18 cellular contexts compared by ENCODE assay signal in the genomic region with DNA sequence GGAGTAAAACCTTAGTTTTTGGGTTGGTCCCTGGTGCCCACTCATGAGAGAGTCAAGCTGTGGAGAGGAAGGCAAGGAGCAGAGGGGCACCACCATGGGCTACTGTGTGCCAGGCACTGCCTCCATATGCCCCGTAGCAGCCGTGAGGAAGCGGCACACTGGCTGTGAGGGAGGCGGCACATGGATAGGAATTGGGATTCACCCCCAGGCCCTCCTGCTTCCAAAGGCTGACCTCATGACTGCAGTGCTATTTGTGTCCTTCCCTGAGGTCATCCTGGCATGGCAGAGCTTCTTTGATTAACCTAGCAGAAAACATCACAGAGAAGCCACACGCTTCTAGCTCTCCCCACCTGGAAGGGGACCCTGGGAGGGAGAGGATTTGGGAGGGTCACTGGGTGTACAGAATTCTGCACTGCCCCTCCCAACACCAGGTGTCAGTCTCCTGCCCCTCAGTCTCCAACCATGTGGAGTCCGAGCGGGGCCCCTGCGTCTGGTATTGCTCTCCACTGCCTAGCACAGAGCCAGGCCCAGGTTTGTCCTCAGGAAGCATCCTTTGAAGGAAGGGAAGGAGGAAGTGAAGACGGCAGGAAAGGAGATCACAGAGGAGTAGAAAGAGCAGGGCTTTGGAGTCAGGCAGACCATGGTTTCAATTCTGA.
DNase-seq lines count a peak whose midpoint lies in the region; ATAC-seq and TF ChIP-seq lines count a peak whose summit lies in the region.
"Had no signal": no experiment of that assay in that cellular context is flagged by ENCODE, and none has a peak within 500 bp of the region (broad histone marks: within the 10 kb centered on the region; RNA-seq: fewer than 3 reads in every experiment).

No MANE protein-coding gene starts in this region.

- H3K27me3 ChIP-seq in cardiac muscle cell = no peaks in the 10 kb centered on the region
- no peaks in the 10 kb centered on the region for H3K27me3 ChIP-seq in tibial artery
- H3K27me3 ChIP-seq: Peyer's patch had no signal

- peaks cover 10% of the 10 kb centered on the region for H3K4me1 ChIP-seq in cardiac muscle cell (ENCODE audit: low read depth)
- peaks cover 0 to 87% (median 59%) of the 10 kb centered on the region in 4 donors for H3K4me1 ChIP-seq in tibial artery

- H3K27ac ChIP-seq in cardiac muscle cell = peak overlapping the region; percentile 32
- H3K27ac ChIP-seq in tibial artery = peak overlapping the region; percentile 0 to 11
- H3K27ac ChIP-seq: Peyer's patch had no signal

- CTCF ChIA-PET in activated CD8-positive, alpha-beta memory T cell treated with anti-CD3 and anti-CD28 coated beads, Interleukin-2, amount 10 ng/mL, durations not matched to agents 7 days and 5 days (lab: Charles Lee) = interaction anchor here (0.5 to 1.7 kb wide), 2 partner anchors 18 to 119 kb away, joined by 3 to 5 read pairs; no protein-coding TSS in a partner anchor

- no peak overlapping the region for H3K4me3 Mint-ChIP-seq in activated T-cell treated with anti-CD3 and anti-CD28 coated beads, Interleukin-2, amount 50 U/mL, for 72 hours
- H3K4me3 Mint-ChIP-seq in activated CD8-positive, alpha-beta memory T cell treated with anti-CD3 and anti-CD28 coated beads, Interleukin-2, amount 10 ng/mL, durations not matched to agents 7 days and 5 days = no peak overlapping the region
- H3K4me3 Mint-ChIP-seq: CD14-positive monocyte, type B pancreatic cell had no signal

- intact Hi-C loops in tibial artery (cut with DNase I; ENCODE audit: low total_unique reads) = no loop called here

- no peak for ATAC-seq in activated T-cell treated with anti-CD3 and anti-CD28 coated beads, Interleukin-2, amount 50 U/mL, for 72 hours (replicated peaks in 1 of 2)
- ATAC-seq in activated CD8-positive, alpha-beta memory T cell treated with anti-CD3 and anti-CD28 coated beads, Interleukin-2, amount 10 ng/mL, durations not matched to agents 7 days and 5 days = no peak
- no peak for ATAC-seq in HG02588 (IDR thresholded peaks at IDR 0.05; ENCODE audit: unreplicated experiment)

- H3K4me3 ChIP-seq in cardiac muscle cell (no peak overlapping the region), tibial artery (no peak overlapping the region)
- H3K4me3 ChIP-seq: Peyer's patch had no signal

- H3K9me3 Mint-ChIP-seq in activated T-cell treated with anti-CD3 and anti-CD28 coated beads, Interleukin-2, amount 50 U/mL, for 72 hours = no peaks in the 10 kb centered on the region
- H3K9me3 Mint-ChIP-seq in activated CD8-positive, alpha-beta memory T cell treated with anti-CD3 and anti-CD28 coated beads, Interleukin-2, amount 10 ng/mL, durations not matched to agents 7 days and 5 days (ENCODE audit: low read depth) = no peaks in the 10 kb centered on the region
- H3K9me3 Mint-ChIP-seq: type B pancreatic cell had no signal

- no peak for DNase-seq in activated T-cell treated with anti-CD3 and anti-CD28 coated beads, Interleukin-2, amount 50 U/mL, for 72 hours
- no peak for DNase-seq in activated T-cell treated with anti-CD3 and anti-CD28 coated beads for 4 hours
- DNase-seq in cardiac muscle cell (ENCODE audit: low read depth in 1 of 2, low spot score in 1 of 2) = no peak
- peak; percentile 82 for DNase-seq in mesenteric fat pad (ENCODE audit: low spot score)
- DNase-seq in tibial artery = peak; percentile 11 to 52
- DNase-seq in DMS79 treated with DMSO at 0.1 percent for 48 hours (lab: John Stamatoyannopoulos, UW) = no peak
- DNase-seq in activated CD8-positive, alpha-beta memory T cell treated with anti-CD3 and anti-CD28 coated beads, Interleukin-2, amount 10 ng/mL, durations not matched to agents 7 days and 5 days = no peak
- DNase-seq: activated CD8-positive, alpha-beta memory T cell treated with anti-CD3 and anti-CD28 coated beads for 24 hours; activated gamma-delta T cell treated with Interleukin-2 at 50 U/mL for 16 hours; DND-41; midbrain; NCI-H1048; NCI-H82; stimulated activated naive CD4-positive, alpha-beta T cell had no signal

- no peak for TF ChIP-seq CTCF in cardiac muscle cell (IDR thresholded peaks at IDR 0.05; ENCODE audit: low read depth, low read length)
- TF ChIP-seq CTCF in tibial artery (IDR thresholded peaks at IDR 0.05) = no peak

- H3K36me3 ChIP-seq in cardiac muscle cell (no peaks in the 10 kb centered on the region), tibial artery (no peaks in the 10 kb centered on the region)
- H3K36me3 ChIP-seq: Peyer's patch had no signal

- no peaks in the 10 kb centered on the region for H3K27me3 Mint-ChIP-seq in activated T-cell treated with anti-CD3 and anti-CD28 coated beads, Interleukin-2, amount 50 U/mL, for 72 hours (ENCODE audit: low read depth)
- H3K27me3 Mint-ChIP-seq in activated CD8-positive, alpha-beta memory T cell treated with anti-CD3 and anti-CD28 coated beads, Interleukin-2, amount 10 ng/mL, durations not matched to agents 7 days and 5 days = no peaks in the 10 kb centered on the region

- no peaks in the 10 kb centered on the region for H3K9me3 ChIP-seq in cardiac muscle cell (ENCODE audit: low read depth)
- H3K9me3 ChIP-seq in tibial artery = no peaks in the 10 kb centered on the region
- H3K9me3 ChIP-seq: Peyer's patch had no signal

- peaks cover 32% of the 10 kb centered on the region for H3K4me1 Mint-ChIP-seq in activated T-cell treated with anti-CD3 and anti-CD28 coated beads, Interleukin-2, amount 50 U/mL, for 72 hours (ENCODE audit: low read depth)
- peaks cover 24% of the 10 kb centered on the region for H3K4me1 Mint-ChIP-seq in activated CD8-positive, alpha-beta memory T cell treated with anti-CD3 and anti-CD28 coated beads, Interleukin-2, amount 10 ng/mL, durations not matched to agents 7 days and 5 days

- H3K27ac Mint-ChIP-seq in activated T-cell treated with anti-CD3 and anti-CD28 coated beads, Interleukin-2, amount 50 U/mL, for 72 hours = peak overlapping the region; percentile 34
- H3K27ac Mint-ChIP-seq in activated CD8-positive, alpha-beta memory T cell treated with anti-CD3 and anti-CD28 coated beads, Interleukin-2, amount 10 ng/mL, durations not matched to agents 7 days and 5 days = no peak overlapping the region
- H3K27ac Mint-ChIP-seq: type B pancreatic cell had no signal

- no peaks in the 10 kb centered on the region for H3K36me3 Mint-ChIP-seq in activated T-cell treated with anti-CD3 and anti-CD28 coated beads, Interleukin-2, amount 50 U/mL, for 72 hours (ENCODE audit: insufficient read depth in 2 of 2)
- no peaks in the 10 kb centered on the region for H3K36me3 Mint-ChIP-seq in activated CD8-positive, alpha-beta memory T cell treated with anti-CD3 and anti-CD28 coated beads, Interleukin-2, amount 10 ng/mL, durations not matched to agents 7 days and 5 days
- H3K36me3 Mint-ChIP-seq: type B pancreatic cell had no signal

Comparison
In these comparisons a context has a peak if more than half of its experiments do, and no peak if none do; other contexts are left out.
1. DNase-seq: peak in mesenteric fat pad (single experiment) and tibial artery (2 of 2); none in activated T-cell treated with anti-CD3 and anti-CD28 coated beads, Interleukin-2, amount 50 U/mL, for 72 hours (0 of 2), activated T-cell treated with anti-CD3 and anti-CD28 coated beads for 4 hours (single experiment), cardiac muscle cell (0 of 2), DMS79 treated with DMSO at 0.1 percent for 48 hours (single experiment) and activated CD8-positive, alpha-beta memory T cell treated with anti-CD3 and anti-CD28 coated beads, Interleukin-2, amount 10 ng/mL, durations not matched to agents 7 days and 5 days (single experiment).